28 cellular contexts compared by ENCODE assay signal in genomic region chr17:78368348-78368747, GRCh38. TPM values are rescaled to one million over a fixed set of nuclear protein-coding genes. Genes with fewer than 3 reads are reported as not detected.
DNase-seq lines count a peak whose midpoint lies in the region; ATAC-seq and TF ChIP-seq lines count a peak whose summit lies in the region.
"Had no signal": no experiment of that assay in that cellular context is flagged by ENCODE, and none has a peak within 500 bp of the region (broad histone marks: within the 10 kb centered on the region; RNA-seq: fewer than 3 reads in every experiment).

No MANE protein-coding gene starts in this region.

- H3K27ac ChIP-seq in left ventricle myocardium inferior (replicated peaks): no peak overlapping the region
- no peak overlapping the region for H3K27ac ChIP-seq in body of pancreas
- no peak overlapping the region for H3K27ac ChIP-seq in upper lobe of right lung
- H3K27ac ChIP-seq: right atrium auricular region, SK-N-MC, spleen had no signal

- H3K4me1 Mint-ChIP-seq in nephron: peaks cover 36% of the 10 kb centered on the region

- H3K4me3 ChIP-seq in left ventricle myocardium inferior (no peak overlapping the region), body of pancreas (no peak overlapping the region), upper lobe of right lung (no peak overlapping the region)
- H3K4me3 ChIP-seq: GM12878, right atrium auricular region, SK-N-MC, spleen had no signal

- TF ChIP-seq CTCF in left ventricle myocardium inferior (IDR thresholded peaks at IDR 0.05; ENCODE audit: borderline replicate concordance): no peak
- no peak for TF ChIP-seq CTCF in body of pancreas (IDR thresholded peaks at IDR 0.05)
- TF ChIP-seq CTCF in nephron (IDR thresholded peaks at IDR 0.05; ENCODE audit: unreplicated experiment in 3 of 3): no peak
- TF ChIP-seq CTCF in upper lobe of right lung (IDR thresholded peaks at IDR 0.05): no peak

- H3K27ac Mint-ChIP-seq in nephron: peak overlapping the region; percentile 31 to 59 (median 54)
- H3K27ac Mint-ChIP-seq: activated T-cell treated with anti-CD3 and anti-CD28 coated beads, Interleukin-2, amount 50 U/mL, for 72 hours; B cell; CD8-positive, alpha-beta T cell; natural killer cell; stimulated activated naive CD8-positive, alpha-beta T cell treated with anti-CD3 and anti-CD28 coated beads, Interleukin-15, amount 100 ng/mL, for 72 hours; T-helper 1 cell treated with Interleukin-12 subunit alpha and Interleukin-12 subunit beta and Interleukin-4 antibody, amounts not matched to agents 30 μg/mL and 1 μg/mL, for 36 hours had no signal

- TF ChIP-seq POLR2A in body of pancreas (IDR thresholded peaks at IDR 0.05): no peak

- H3K27me3 ChIP-seq in left ventricle myocardium inferior (ENCODE audit: low read depth) (no peaks in the 10 kb centered on the region), body of pancreas (peaks cover 0 to 6% of the 10 kb centered on the region in 2 donors), upper lobe of right lung (no peaks in the 10 kb centered on the region)
- H3K27me3 ChIP-seq: right atrium auricular region had no signal

- H3K36me3 Mint-ChIP-seq in nephron (ENCODE audit: low read depth): no peaks in the 10 kb centered on the region
- H3K36me3 Mint-ChIP-seq: CD8-positive, alpha-beta T cell; natural killer cell had no signal

- intact Hi-C loops in left ventricle myocardium superior (cut with micrococcal nuclease): no loop called here
- intact Hi-C loops in left ventricle myocardium inferior (cut with micrococcal nuclease): loop anchor here (10.0 kb wide), 1 partner anchor 56 kb away; no protein-coding TSS in a partner anchor
- intact Hi-C loops in body of pancreas (cut with DNase I): loop anchor here (5.0 kb wide), 1 partner anchor 54 kb away; no protein-coding TSS in a partner anchor
- intact Hi-C loops in upper lobe of right lung (cut with DNase I): no loop called here

- 23 to 36% methylated on average over 5 to 6 of the region's 6 CpGs for whole genome bisulfite sequencing in body of pancreas, 2 donors

- ATAC-seq in left ventricle myocardium superior: peak; percentile 20
- peak; percentile 19 for ATAC-seq in body of pancreas
- ATAC-seq in upper lobe of right lung: peak; percentile 37
- ATAC-seq in GM21526 (IDR thresholded peaks at IDR 0.05; ENCODE audit: low FRiP score, unreplicated experiment): no peak
- ATAC-seq: activated T-cell treated with anti-CD3 and anti-CD28 coated beads, Interleukin-2, amount 50 U/mL, for 72 hours; CD8-positive, alpha-beta T cell; esophagus mucosa; GM12878; natural killer cell; PC-3; stimulated activated naive CD8-positive, alpha-beta T cell treated with anti-CD3 and anti-CD28 coated beads, Interleukin-15, amount 100 ng/mL, for 72 hours had no signal

- H3K36me3 ChIP-seq in left ventricle myocardium inferior (no peaks in the 10 kb centered on the region), body of pancreas (replicated peaks in 1 of 2; ENCODE audit: insufficient read depth in 1 of 2, low read depth in 2 of 2) (no peaks in the 10 kb centered on the region), upper lobe of right lung (no peaks in the 10 kb centered on the region)
- H3K36me3 ChIP-seq: right atrium auricular region, spleen had no signal

- peak; percentile 53 for DNase-seq in left ventricle myocardium superior
- DNase-seq in left ventricle myocardium inferior: no peak
- peak in 2 of 4 donors; percentile 55 to 63 for DNase-seq in body of pancreas
- peak; percentile 80 for DNase-seq in upper lobe of right lung
- no peak for DNase-seq in cortex of kidney (lab: John Stamatoyannopoulos, UW)
- DNase-seq in DMS53 treated with DMSO at 0.1 percent for 48 hours (lab: John Stamatoyannopoulos, UW; ENCODE audit: unreplicated experiment): no peak
- DNase-seq: ACHN; activated naive CD4-positive, alpha-beta T cell; activated T-cell treated with anti-CD3 and anti-CD28 coated beads, Interleukin-2, amount 50 U/mL, for 72 hours; CD8-positive, alpha-beta T cell; EL; islet precursor cell; Kasumi-1; natural killer cell; NCI-H146; NCI-H2171; NCI-H524; PC-3; spleen; stimulated activated naive CD8-positive, alpha-beta T cell treated with anti-CD3 and anti-CD28 coated beads, Interleukin-15, amount 100 ng/mL, for 72 hours had no signal

- H3K27me3 Mint-ChIP-seq in nephron (ENCODE audit: low read depth): peaks cover 4% of the 10 kb centered on the region

- no peaks in the 10 kb centered on the region for H3K9me3 Mint-ChIP-seq in nephron
- H3K9me3 Mint-ChIP-seq: activated T-cell treated with anti-CD3 and anti-CD28 coated beads, Interleukin-2, amount 50 U/mL, for 72 hours; CD8-positive, alpha-beta T cell; natural killer cell; stimulated activated naive CD8-positive, alpha-beta T cell treated with anti-CD3 and anti-CD28 coated beads, Interleukin-15, amount 100 ng/mL, for 72 hours; T-helper 1 cell treated with Interleukin-12 subunit alpha and Interleukin-12 subunit beta and Interleukin-4 antibody, amounts not matched to agents 30 μg/mL and 1 μg/mL, for 36 hours had no signal

- no peak overlapping the region for H3K4me3 Mint-ChIP-seq in nephron
- H3K4me3 Mint-ChIP-seq: activated T-cell treated with anti-CD3 and anti-CD28 coated beads, Interleukin-2, amount 50 U/mL, for 72 hours; B cell; CD8-positive, alpha-beta T cell; natural killer cell; stimulated activated naive CD8-positive, alpha-beta T cell treated with anti-CD3 and anti-CD28 coated beads, Interleukin-15, amount 100 ng/mL, for 72 hours; T-helper 1 cell treated with Interleukin-12 subunit alpha and Interleukin-12 subunit beta and Interleukin-4 antibody, amounts not matched to agents 30 μg/mL and 1 μg/mL, for 36 hours had no signal

- peaks cover 19% of the 10 kb centered on the region for H3K4me1 ChIP-seq in left ventricle myocardium inferior
- no peaks in the 10 kb centered on the region for H3K4me1 ChIP-seq in body of pancreas
- peaks cover 26% of the 10 kb centered on the region for H3K4me1 ChIP-seq in upper lobe of right lung

- H3K9me3 ChIP-seq in left ventricle myocardium inferior (replicated peaks) (no peaks in the 10 kb centered on the region), body of pancreas (no peaks in the 10 kb centered on the region), upper lobe of right lung (no peaks in the 10 kb centered on the region)
- H3K9me3 ChIP-seq: right atrium auricular region, spleen had no signal

RNA-seq across cellular contexts. Expression of gene SOCS3, which starts 8.5 kb away (rescaled TPM):
- total RNA-seq in left ventricle myocardium superior (11.1 TPM), left ventricle myocardium inferior (9.5 TPM), body of pancreas (10 to 100 TPM; 21.0 to 63.9 TPM), upper lobe of right lung (82.0 TPM)

RNA-seq across cellular contexts. Expression of gene PGS1, which starts 10.1 kb away (rescaled TPM):
- total RNA-seq in left ventricle myocardium superior (18.3 TPM), left ventricle myocardium inferior (17.1 TPM), body of pancreas (10 to 100 TPM; 17.1 to 30.4 TPM), upper lobe of right lung (95.5 TPM)

Comparison
In these comparisons a context has a peak if more than half of its experiments do, and no peak if none do; other contexts are left out.
1. DNase-seq: peak in left ventricle myocardium superior (single experiment) and upper lobe of right lung (single experiment); none in left ventricle myocardium inferior (single experiment), cortex of kidney (single experiment) and DMS53 treated with DMSO at 0.1 percent for 48 hours (single experiment).
2. intact Hi-C loops: an anchor here in left ventricle myocardium inferior (10.0 kb wide) and body of pancreas (5.0 kb wide); none called in left ventricle myocardium superior and upper lobe of right lung.